Comparison of ENCODE assay signal across 2 cellular contexts in genomic region chr16:15517743-15518142, GRCh38.
TF ChIP-seq lines count a peak whose summit lies in the region.

No MANE protein-coding gene starts in this region.

TF ChIP-seq in HCT116, 20 proteins besides CTCF, POLR2A, EP300 and RAD21:
- TF ChIP-seq FOSL1 (IDR thresholded peaks at IDR 0.05; ENCODE audit: low read depth) (no peak), SP1 (IDR thresholded peaks at IDR 0.05; ENCODE audit: low read depth) (no peak), CEBPB (IDR thresholded peaks at IDR 0.05; ENCODE audit: low read depth) (no peak), POLR2AphosphoS5 (IDR thresholded peaks at IDR 0.05; ENCODE audit: low read depth, low read length) (no peak), REST (IDR thresholded peaks at IDR 0.05; ENCODE audit: low read depth) (no peak), EGR1 (IDR thresholded peaks at IDR 0.05; ENCODE audit: low read depth) (no peak), SRF (IDR thresholded peaks at IDR 0.05; ENCODE audit: low read depth) (no peak), CBX3 (IDR thresholded peaks at IDR 0.05; ENCODE audit: low read depth) (no peak), TCF7L2 (IDR thresholded peaks at IDR 0.05; ENCODE audit: borderline replicate concordance, extremely low read depth, insufficient read depth, insufficient read length) (no peak), SIN3A (IDR thresholded peaks at IDR 0.05; ENCODE audit: low read depth) (no peak), ZNF274 (IDR thresholded peaks at IDR 0.05; ENCODE audit: low read depth, low read length) (no peak), EZH2phosphoT487 (IDR thresholded peaks at IDR 0.05; ENCODE audit: borderline replicate concordance) (no peak), ATF3 (IDR thresholded peaks at IDR 0.05) (no peak), ZBTB33 (IDR thresholded peaks at IDR 0.05; ENCODE audit: extremely low read depth, insufficient replicate concordance, low read length) (no peak), JUND (IDR thresholded peaks at IDR 0.05) (no peak), MAX (IDR thresholded peaks at IDR 0.05) (no peak), ELF1 (IDR thresholded peaks at IDR 0.05; ENCODE audit: borderline replicate concordance, low read depth) (no peak), YY1 (IDR thresholded peaks at IDR 0.05; ENCODE audit: extremely low read depth, insufficient replicate concordance, low read depth, low read length) (no peak), ZFX (IDR thresholded peaks at IDR 0.05) (no peak)
TF ChIP-seq in HCT116: peak in this region for 0.

TF ChIP-seq in K562, 482 proteins besides CTCF, POLR2A, EP300 and RAD21 (continues in another document):
- TF ChIP-seq ELF1 (tag; IDR thresholded peaks at IDR 0.05) (no peak), TSHZ1 (CRISPR knock-in tag; IDR thresholded peaks at IDR 0.05) (no peak), ETS2 (tag; IDR thresholded peaks at IDR 0.05; ENCODE audit: borderline replicate concordance, poor library complexity, severe bottlenecking) (no peak), KDM1A (IDR thresholded peaks at IDR 0.05) (0 out of 4 replicates have a peak, but pooled peaks of 1 of the 2 experiments have one; percentile 17), ZNF324 (CRISPR knock-in tag; IDR thresholded peaks at IDR 0.05) (no peak), TFE3 (CRISPR knock-in tag; IDR thresholded peaks at IDR 0.05) (no peak), POLR2B (IDR thresholded peaks at IDR 0.05; ENCODE audit: low read depth, partially characterized antibody) (no peak), ZKSCAN1 (IDR thresholded peaks at IDR 0.05; ENCODE audit: low read depth, low read length) (no peak), SP1 (CRISPR knock-in tag; IDR thresholded peaks at IDR 0.05) (no peak), ZBTB49 (CRISPR knock-in tag; IDR thresholded peaks at IDR 0.05; ENCODE audit: borderline replicate concordance) (no peak), ARHGAP35 (IDR thresholded peaks at IDR 0.05; ENCODE audit: partially characterized antibody) (peak; percentile 68), ZBTB17 (CRISPR knock-in tag; IDR thresholded peaks at IDR 0.05) (no peak), ZNF589 (CRISPR knock-in tag; IDR thresholded peaks at IDR 0.05; ENCODE audit: low read depth) (no peak), THAP7 (CRISPR knock-in tag; IDR thresholded peaks at IDR 0.05) (no peak), CREM (IDR thresholded peaks at IDR 0.05; ENCODE audit: low read depth) (no peak), RCOR1 (IDR thresholded peaks at IDR 0.05; ENCODE audit: borderline replicate concordance in 1 of 2, low read depth in 2 of 2, low read length in 2 of 2) (no peak), E2F5 (CRISPR knock-in tag; IDR thresholded peaks at IDR 0.05) (no peak), EGR1 (conservative IDR thresholded peaks at IDR 0.05) (peak; percentile 80), SMARCA5 (IDR thresholded peaks at IDR 0.05) (peak; percentile 59; the same call in 1 of the 2 replicates), NR2F6 (CRISPR knock-in tag; IDR thresholded peaks at IDR 0.05) (no peak), PRPF4 (IDR thresholded peaks at IDR 0.05; ENCODE audit: insufficient read depth, low read depth, low read length, poor library complexity, severe bottlenecking) (no peak), CREB3 (tag; conservative IDR thresholded peaks at IDR 0.05; ENCODE audit: low read depth) (no peak), ZNF316 (IDR thresholded peaks at IDR 0.05) (no peak), POLR2G (IDR thresholded peaks at IDR 0.05; ENCODE audit: low read depth, low read length) (no peak), RREB1 (CRISPR knock-in tag; IDR thresholded peaks at IDR 0.05) (no peak), ZNF830 (CRISPR knock-in tag; IDR thresholded peaks at IDR 0.05) (no peak), TSC22D4 (tag; IDR thresholded peaks at IDR 0.05) (no peak), CBFA2T2 (conservative IDR thresholded peaks at IDR 0.05) (no peak), FOXP4 (CRISPR knock-in tag; IDR thresholded peaks at IDR 0.05; ENCODE audit: borderline replicate concordance) (no peak), KAT2B (IDR thresholded peaks at IDR 0.05; ENCODE audit: low read depth, low read length) (no peak), SIX5 (IDR thresholded peaks at IDR 0.05; ENCODE audit: borderline replicate concordance in 1 of 2, insufficient read depth in 1 of 2, low read depth in 1 of 2, low read length in 2 of 2) (no peak), ZNF395 (CRISPR knock-in tag; IDR thresholded peaks at IDR 0.05) (no peak), ZNF707 (CRISPR knock-in tag; conservative IDR thresholded peaks at IDR 0.05) (no peak), ZBTB1 (CRISPR knock-in tag; IDR thresholded peaks at IDR 0.05; ENCODE audit: borderline replicate concordance, low read depth) (no peak), ZNF583 (CRISPR knock-in tag; IDR thresholded peaks at IDR 0.05) (no peak)
